1 cellular context compared by ENCODE assay signal in genomic region chr1:184930645-184931044, GRCh38.
TF ChIP-seq lines count a peak whose summit lies in the region.

No MANE protein-coding gene starts in this region.

TF ChIP-seq in HEK293, 187 proteins besides CTCF, POLR2A, EP300 and RAD21 (continued from another document):
- TF ChIP-seq ZNF24 (tag by site-specific recombination; IDR thresholded peaks at IDR 0.05) (peak; percentile 89), ZNF747 (tag by site-specific recombination; IDR thresholded peaks at IDR 0.05) (no peak), ZNF513 (tag by site-specific recombination; IDR thresholded peaks at IDR 0.05) (peak; percentile 35; the same call in 1 of the 2 replicates), ZNF2 (tag by site-specific recombination; IDR thresholded peaks at IDR 0.05) (peak; percentile 88; the same call in 1 of the 2 replicates), KLF16 (tag by site-specific recombination; IDR thresholded peaks at IDR 0.05) (0 out of 2 replicates have a peak, but pooled peaks have one; percentile 47), ZEB2 (tag by site-specific recombination; IDR thresholded peaks at IDR 0.05) (peak; percentile 91), ZIC2 (tag by site-specific recombination; IDR thresholded peaks at IDR 0.05) (0 out of 2 replicates have a peak, but pooled peaks have one; percentile 12), GLIS2 (tag by site-specific recombination; IDR thresholded peaks at IDR 0.05) (peak; percentile 35; the same call in 1 of the 2 replicates), ZNF184 (tag by site-specific recombination; IDR thresholded peaks at IDR 0.05) (no peak), ZNF843 (tag by site-specific recombination; IDR thresholded peaks at IDR 0.05) (peak; percentile 98), BCL11A (tag by site-specific recombination; IDR thresholded peaks at IDR 0.05; ENCODE audit: low read depth) (peak; percentile 89; the same call in 1 of the 2 replicates), ZNF391 (tag by site-specific recombination; IDR thresholded peaks at IDR 0.05; ENCODE audit: borderline replicate concordance, low read depth) (peak; percentile 71; the same call in 1 of the 2 replicates), ZBTB17 (tag by site-specific recombination; IDR thresholded peaks at IDR 0.05) (peak; percentile 49; the same call in 1 of the 2 replicates), OSR2 (tag by site-specific recombination; IDR thresholded peaks at IDR 0.05) (peak; percentile 98), ZNF18 (tag by site-specific recombination; IDR thresholded peaks at IDR 0.05) (peak; percentile 84), KLF10 (tag by site-specific recombination; IDR thresholded peaks at IDR 0.05) (peak; percentile 63; the same call in 1 of the 2 replicates), KLF7 (tag by site-specific recombination; IDR thresholded peaks at IDR 0.05; ENCODE audit: borderline replicate concordance) (no peak; the same call in 1 of the 2 replicates), ZNF76 (tag by site-specific recombination; IDR thresholded peaks at IDR 0.05; ENCODE audit: borderline replicate concordance, low read depth) (peak; percentile 48; the same call in 1 of the 2 replicates), ZBTB20 (tag by site-specific recombination; IDR thresholded peaks at IDR 0.05) (no peak), WT1 (tag by site-specific recombination; IDR thresholded peaks at IDR 0.05) (peak; percentile 97), FEZF1 (tag by site-specific recombination; IDR thresholded peaks at IDR 0.05) (peak; percentile 100), GLI2 (tag by site-specific recombination; IDR thresholded peaks at IDR 0.05; ENCODE audit: borderline replicate concordance, low read depth) (peak; percentile 90), ZFHX2 (tag by site-specific recombination; conservative IDR thresholded peaks at IDR 0.05) (no peak), ZNF514 (tag by site-specific recombination; IDR thresholded peaks at IDR 0.05) (no peak), ZBTB1 (tag by site-specific recombination; IDR thresholded peaks at IDR 0.05) (peak; percentile 36; the same call in 1 of the 2 replicates), ZNF544 (tag by site-specific recombination; IDR thresholded peaks at IDR 0.05) (no peak), ZNF175 (tag by site-specific recombination; IDR thresholded peaks at IDR 0.05) (no peak), GLIS1 (tag by site-specific recombination; IDR thresholded peaks at IDR 0.05) (peak; percentile 84), ZNF561 (tag by site-specific recombination; IDR thresholded peaks at IDR 0.05; ENCODE audit: borderline replicate concordance) (peak; percentile 53; the same call in 1 of the 2 replicates), ZNF10 (tag by site-specific recombination; IDR thresholded peaks at IDR 0.05) (0 out of 2 replicates have a peak, but pooled peaks have one; percentile 48), ZNF266 (tag by site-specific recombination; IDR thresholded peaks at IDR 0.05; ENCODE audit: low read depth) (no peak), BCL11B (tag by site-specific recombination; IDR thresholded peaks at IDR 0.05; ENCODE audit: low read depth) (peak; percentile 43; the same call in 1 of the 2 replicates), ZSCAN30 (tag by site-specific recombination; IDR thresholded peaks at IDR 0.05) (peak; percentile 88; the same call in 1 of the 2 replicates)
- TF ChIP-seq, protein P1, sequence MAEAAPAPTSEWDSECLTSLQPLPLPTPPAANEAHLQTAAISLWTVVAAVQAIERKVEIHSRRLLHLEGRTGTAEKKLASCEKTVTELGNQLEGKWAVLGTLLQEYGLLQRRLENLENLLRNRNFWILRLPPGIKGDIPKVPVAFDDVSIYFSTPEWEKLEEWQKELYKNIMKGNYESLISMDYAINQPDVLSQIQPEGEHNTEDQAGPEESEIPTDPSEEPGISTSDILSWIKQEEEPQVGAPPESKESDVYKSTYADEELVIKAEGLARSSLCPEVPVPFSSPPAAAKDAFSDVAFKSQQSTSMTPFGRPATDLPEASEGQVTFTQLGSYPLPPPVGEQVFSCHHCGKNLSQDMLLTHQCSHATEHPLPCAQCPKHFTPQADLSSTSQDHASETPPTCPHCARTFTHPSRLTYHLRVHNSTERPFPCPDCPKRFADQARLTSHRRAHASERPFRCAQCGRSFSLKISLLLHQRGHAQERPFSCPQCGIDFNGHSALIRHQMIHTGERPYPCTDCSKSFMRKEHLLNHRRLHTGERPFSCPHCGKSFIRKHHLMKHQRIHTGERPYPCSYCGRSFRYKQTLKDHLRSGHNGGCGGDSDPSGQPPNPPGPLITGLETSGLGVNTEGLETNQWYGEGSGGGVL (tag by site-specific recombination; IDR thresholded peaks at IDR 0.05) = no peak
- TF ChIP-seq, protein P2, sequence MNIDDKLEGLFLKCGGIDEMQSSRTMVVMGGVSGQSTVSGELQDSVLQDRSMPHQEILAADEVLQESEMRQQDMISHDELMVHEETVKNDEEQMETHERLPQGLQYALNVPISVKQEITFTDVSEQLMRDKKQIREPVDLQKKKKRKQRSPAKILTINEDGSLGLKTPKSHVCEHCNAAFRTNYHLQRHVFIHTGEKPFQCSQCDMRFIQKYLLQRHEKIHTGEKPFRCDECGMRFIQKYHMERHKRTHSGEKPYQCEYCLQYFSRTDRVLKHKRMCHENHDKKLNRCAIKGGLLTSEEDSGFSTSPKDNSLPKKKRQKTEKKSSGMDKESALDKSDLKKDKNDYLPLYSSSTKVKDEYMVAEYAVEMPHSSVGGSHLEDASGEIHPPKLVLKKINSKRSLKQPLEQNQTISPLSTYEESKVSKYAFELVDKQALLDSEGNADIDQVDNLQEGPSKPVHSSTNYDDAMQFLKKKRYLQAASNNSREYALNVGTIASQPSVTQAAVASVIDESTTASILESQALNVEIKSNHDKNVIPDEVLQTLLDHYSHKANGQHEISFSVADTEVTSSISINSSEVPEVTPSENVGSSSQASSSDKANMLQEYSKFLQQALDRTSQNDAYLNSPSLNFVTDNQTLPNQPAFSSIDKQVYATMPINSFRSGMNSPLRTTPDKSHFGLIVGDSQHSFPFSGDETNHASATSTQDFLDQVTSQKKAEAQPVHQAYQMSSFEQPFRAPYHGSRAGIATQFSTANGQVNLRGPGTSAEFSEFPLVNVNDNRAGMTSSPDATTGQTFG (tag by site-specific recombination; IDR thresholded peaks at IDR 0.05; ENCODE audit: borderline replicate concordance) = no peak
- TF ChIP-seq, protein P3, sequence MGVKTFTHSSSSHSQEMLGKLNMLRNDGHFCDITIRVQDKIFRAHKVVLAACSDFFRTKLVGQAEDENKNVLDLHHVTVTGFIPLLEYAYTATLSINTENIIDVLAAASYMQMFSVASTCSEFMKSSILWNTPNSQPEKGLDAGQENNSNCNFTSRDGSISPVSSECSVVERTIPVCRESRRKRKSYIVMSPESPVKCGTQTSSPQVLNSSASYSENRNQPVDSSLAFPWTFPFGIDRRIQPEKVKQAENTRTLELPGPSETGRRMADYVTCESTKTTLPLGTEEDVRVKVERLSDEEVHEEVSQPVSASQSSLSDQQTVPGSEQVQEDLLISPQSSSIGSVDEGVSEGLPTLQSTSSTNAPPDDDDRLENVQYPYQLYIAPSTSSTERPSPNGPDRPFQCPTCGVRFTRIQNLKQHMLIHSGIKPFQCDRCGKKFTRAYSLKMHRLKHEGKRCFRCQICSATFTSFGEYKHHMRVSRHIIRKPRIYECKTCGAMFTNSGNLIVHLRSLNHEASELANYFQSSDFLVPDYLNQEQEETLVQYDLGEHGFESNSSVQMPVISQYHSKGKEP (tag by site-specific recombination; IDR thresholded peaks at IDR 0.05) = peak; percentile 84; the same call in 1 of the 2 replicates
- TF ChIP-seq, protein P4, sequence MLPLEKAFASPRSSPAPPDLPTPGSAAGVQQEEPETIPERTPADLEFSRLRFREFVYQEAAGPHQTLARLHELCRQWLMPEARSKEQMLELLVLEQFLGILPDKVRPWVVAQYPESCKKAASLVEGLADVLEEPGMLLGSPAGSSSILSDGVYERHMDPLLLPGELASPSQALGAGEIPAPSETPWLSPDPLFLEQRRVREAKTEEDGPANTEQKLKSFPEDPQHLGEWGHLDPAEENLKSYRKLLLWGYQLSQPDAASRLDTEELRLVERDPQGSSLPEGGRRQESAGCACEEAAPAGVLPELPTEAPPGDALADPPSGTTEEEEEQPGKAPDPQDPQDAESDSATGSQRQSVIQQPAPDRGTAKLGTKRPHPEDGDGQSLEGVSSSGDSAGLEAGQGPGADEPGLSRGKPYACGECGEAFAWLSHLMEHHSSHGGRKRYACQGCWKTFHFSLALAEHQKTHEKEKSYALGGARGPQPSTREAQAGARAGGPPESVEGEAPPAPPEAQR (tag by site-specific recombination; IDR thresholded peaks at IDR 0.05) = no peak
- TF ChIP-seq, protein P5, sequence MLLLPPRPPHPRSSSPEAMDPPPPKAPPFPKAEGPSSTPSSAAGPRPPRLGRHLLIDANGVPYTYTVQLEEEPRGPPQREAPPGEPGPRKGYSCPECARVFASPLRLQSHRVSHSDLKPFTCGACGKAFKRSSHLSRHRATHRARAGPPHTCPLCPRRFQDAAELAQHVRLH (tag by site-specific recombination; IDR thresholded peaks at IDR 0.05) = peak; percentile 88
- TF ChIP-seq, protein P6, sequence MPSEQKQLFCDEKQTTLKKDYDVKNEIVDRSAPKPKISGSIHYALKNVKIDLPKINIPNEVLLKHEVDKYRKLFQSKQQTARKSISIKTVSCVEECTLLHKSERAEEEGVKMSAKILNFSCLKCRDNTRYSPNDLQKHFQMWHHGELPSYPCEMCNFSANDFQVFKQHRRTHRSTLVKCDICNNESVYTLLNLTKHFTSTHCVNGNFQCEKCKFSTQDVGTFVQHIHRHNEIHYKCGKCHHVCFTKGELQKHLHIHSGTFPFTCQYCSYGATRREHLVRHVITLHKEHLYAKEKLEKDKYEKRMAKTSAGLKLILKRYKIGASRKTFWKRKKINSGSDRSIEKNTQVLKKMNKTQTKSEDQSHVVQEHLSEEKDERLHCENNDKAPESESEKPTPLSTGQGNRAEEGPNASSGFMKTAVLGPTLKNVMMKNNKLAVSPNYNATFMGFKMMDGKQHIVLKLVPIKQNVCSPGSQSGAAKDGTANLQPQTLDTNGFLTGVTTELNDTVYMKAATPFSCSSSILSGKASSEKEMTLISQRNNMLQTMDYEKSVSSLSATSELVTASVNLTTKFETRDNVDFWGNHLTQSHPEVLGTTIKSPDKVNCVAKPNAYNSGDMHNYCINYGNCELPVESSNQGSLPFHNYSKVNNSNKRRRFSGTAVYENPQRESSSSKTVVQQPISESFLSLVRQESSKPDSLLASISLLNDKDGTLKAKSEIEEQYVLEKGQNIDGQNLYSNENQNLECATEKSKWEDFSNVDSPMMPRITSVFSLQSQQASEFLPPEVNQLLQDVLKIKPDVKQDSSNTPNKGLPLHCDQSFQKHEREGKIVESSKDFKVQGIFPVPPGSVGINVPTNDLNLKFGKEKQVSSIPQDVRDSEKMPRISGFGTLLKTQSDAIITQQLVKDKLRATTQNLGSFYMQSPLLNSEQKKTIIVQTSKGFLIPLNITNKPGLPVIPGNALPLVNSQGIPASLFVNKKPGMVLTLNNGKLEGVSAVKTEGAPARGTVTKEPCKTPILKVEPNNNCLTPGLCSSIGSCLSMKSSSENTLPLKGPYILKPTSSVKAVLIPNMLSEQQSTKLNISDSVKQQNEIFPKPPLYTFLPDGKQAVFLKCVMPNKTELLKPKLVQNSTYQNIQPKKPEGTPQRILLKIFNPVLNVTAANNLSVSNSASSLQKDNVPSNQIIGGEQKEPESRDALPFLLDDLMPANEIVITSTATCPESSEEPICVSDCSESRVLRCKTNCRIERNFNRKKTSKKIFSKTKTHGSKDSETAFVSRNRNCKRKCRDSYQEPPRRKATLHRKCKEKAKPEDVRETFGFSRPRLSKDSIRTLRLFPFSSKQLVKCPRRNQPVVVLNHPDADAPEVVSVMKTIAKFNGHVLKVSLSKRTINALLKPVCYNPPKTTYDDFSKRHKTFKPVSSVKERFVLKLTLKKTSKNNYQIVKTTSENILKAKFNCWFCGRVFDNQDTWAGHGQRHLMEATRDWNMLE (tag by site-specific recombination; conservative IDR thresholded peaks at IDR 0.05; ENCODE audit: low read depth) = no peak
- TF ChIP-seq, protein P7, sequence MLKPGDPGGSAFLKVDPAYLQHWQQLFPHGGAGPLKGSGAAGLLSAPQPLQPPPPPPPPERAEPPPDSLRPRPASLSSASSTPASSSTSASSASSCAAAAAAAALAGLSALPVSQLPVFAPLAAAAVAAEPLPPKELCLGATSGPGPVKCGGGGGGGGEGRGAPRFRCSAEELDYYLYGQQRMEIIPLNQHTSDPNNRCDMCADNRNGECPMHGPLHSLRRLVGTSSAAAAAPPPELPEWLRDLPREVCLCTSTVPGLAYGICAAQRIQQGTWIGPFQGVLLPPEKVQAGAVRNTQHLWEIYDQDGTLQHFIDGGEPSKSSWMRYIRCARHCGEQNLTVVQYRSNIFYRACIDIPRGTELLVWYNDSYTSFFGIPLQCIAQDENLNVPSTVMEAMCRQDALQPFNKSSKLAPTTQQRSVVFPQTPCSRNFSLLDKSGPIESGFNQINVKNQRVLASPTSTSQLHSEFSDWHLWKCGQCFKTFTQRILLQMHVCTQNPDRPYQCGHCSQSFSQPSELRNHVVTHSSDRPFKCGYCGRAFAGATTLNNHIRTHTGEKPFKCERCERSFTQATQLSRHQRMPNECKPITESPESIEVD (tag by site-specific recombination; IDR thresholded peaks at IDR 0.05) = peak; percentile 98
